ENCODE assay signal across 10 cellular contexts in genomic region chr4:8110071-8110986, GRCh38. TPM values are rescaled to one million over a fixed set of nuclear protein-coding genes. Genes with fewer than 3 reads are reported as not detected.
A peak's percentile ranks its signal among the peaks of the same experiment; 100 is the strongest.
DNase-seq lines count a peak whose midpoint lies in the region; ATAC-seq and TF ChIP-seq lines count a peak whose summit lies in the region.
"Had no signal": no experiment of that assay in that cellular context is flagged by ENCODE, and none has a peak within 500 bp of the region (broad histone marks: within the 10 kb centered on the region; RNA-seq: fewer than 3 reads in every experiment).

No MANE protein-coding gene starts in this region.

- no peaks in the 10 kb centered on the region for H3K9me2 ChIP-seq in PC-9 (ENCODE audit: insufficient read depth)

- peaks cover 3% of the 10 kb centered on the region for H3K27me3 Mint-ChIP-seq in MCF 10A (ENCODE audit: insufficient read depth, unreplicated experiment)
- peaks cover 2% of the 10 kb centered on the region for H3K27me3 Mint-ChIP-seq in glutamatergic neuron (ENCODE audit: unreplicated experiment)
- peaks cover 29% of the 10 kb centered on the region for H3K27me3 Mint-ChIP-seq in stimulated activated memory B cell treated with anti-CD40 and anti-IgM and Interleukin-4, amounts not matched to agents 10 μg/mL and 1 μg/mL and 100 μg/mL, for 72 hours

- H3K4me1 Mint-ChIP-seq in MCF 10A (ENCODE audit: insufficient read depth, unreplicated experiment) (peaks cover 8% of the 10 kb centered on the region), glutamatergic neuron (ENCODE audit: low read depth, unreplicated experiment) (peaks cover 7% of the 10 kb centered on the region)
- H3K4me1 Mint-ChIP-seq in stimulated activated memory B cell treated with anti-CD40 and anti-IgM and Interleukin-4, amounts not matched to agents 10 μg/mL and 1 μg/mL and 100 μg/mL, for 72 hours, result no peaks in the 10 kb centered on the region

- H3K27ac ChIP-seq in breast epithelium (no peak overlapping the region), PC-9 (no peak overlapping the region), sigmoid colon (no peak overlapping the region)
- H3K27ac ChIP-seq: right lobe of liver, suprapubic skin had no signal

- H3K4me1 ChIP-seq in breast epithelium (no peaks in the 10 kb centered on the region), PC-9 (replicated peaks; ENCODE audit: insufficient read depth) (no peaks in the 10 kb centered on the region), sigmoid colon (no peaks in the 10 kb centered on the region)

- H3K27ac Mint-ChIP-seq in MCF 10A (ENCODE audit: low read depth, unreplicated experiment) (no peak overlapping the region), glutamatergic neuron (ENCODE audit: unreplicated experiment) (peak overlapping the region; percentile 59)
- H3K27ac Mint-ChIP-seq in stimulated activated memory B cell treated with anti-CD40 and anti-IgM and Interleukin-4, amounts not matched to agents 10 μg/mL and 1 μg/mL and 100 μg/mL, for 72 hours, result no peak overlapping the region

- TF ChIP-seq POLR2A in breast epithelium (IDR thresholded peaks at IDR 0.05), result no peak
- TF ChIP-seq POLR2A in sigmoid colon (IDR thresholded peaks at IDR 0.05), result no peak

- BruUV-seq in MCF 10A (replicated peaks; lab: Mats Ljungman, UMichigan) (no TSS peak), PC-9 (replicated peaks; lab: Mats Ljungman, UMichigan) (no TSS peak)

- TF ChIP-seq CTCF in MCF 10A (IDR thresholded peaks at IDR 0.05; ENCODE audit: unreplicated experiment) (no peak), breast epithelium (IDR thresholded peaks at IDR 0.05) (no peak), PC-9 (conservative IDR thresholded peaks at IDR 0.05) (no peak), glutamatergic neuron (IDR thresholded peaks at IDR 0.05; ENCODE audit: partially characterized antibody, unreplicated experiment) (peak; percentile 33), sigmoid colon (IDR thresholded peaks at IDR 0.05) (no peak)

- 56 to 82% methylated on average over 29 of the region's 29 CpGs for whole genome bisulfite sequencing in sigmoid colon, 2 donors

- ATAC-seq in stimulated activated memory B cell treated with anti-CD40 and anti-IgM and Interleukin-4, amounts not matched to agents 10 μg/mL and 1 μg/mL and 100 μg/mL, for 72 hours, result peak; percentile 32
- ATAC-seq in GM21529 (IDR thresholded peaks at IDR 0.05; ENCODE audit: unreplicated experiment), result no peak
- ATAC-seq: right lobe of liver had no signal

- H3F3A ChIP-seq in PC-9 (ENCODE audit: insufficient read depth, low read depth), result no peaks in the 10 kb centered on the region

- peaks cover 0 to 7% of the 10 kb centered on the region in 2 donors for H3K9me3 ChIP-seq in breast epithelium
- no peaks in the 10 kb centered on the region for H3K9me3 ChIP-seq in PC-9 (ENCODE audit: insufficient read depth, low read depth)
- H3K9me3 ChIP-seq in sigmoid colon, result no peaks in the 10 kb centered on the region
- H3K9me3 ChIP-seq: right lobe of liver, suprapubic skin had no signal

- no peaks in the 10 kb centered on the region for H4K20me1 ChIP-seq in PC-9 (ENCODE audit: insufficient read depth)

- no peak overlapping the region for H3K4me3 ChIP-seq in breast epithelium
- H3K4me3 ChIP-seq in PC-9, result no peak overlapping the region
- no peak overlapping the region for H3K4me3 ChIP-seq in sigmoid colon
- H3K4me3 ChIP-seq: right lobe of liver, suprapubic skin had no signal

- H3K36me3 Mint-ChIP-seq in MCF 10A (ENCODE audit: insufficient read depth, unreplicated experiment) (no peaks in the 10 kb centered on the region), glutamatergic neuron (ENCODE audit: unreplicated experiment) (no peaks in the 10 kb centered on the region)
- H3K36me3 Mint-ChIP-seq in stimulated activated memory B cell treated with anti-CD40 and anti-IgM and Interleukin-4, amounts not matched to agents 10 μg/mL and 1 μg/mL and 100 μg/mL, for 72 hours, result peaks cover 12% of the 10 kb centered on the region

- DNase-seq in MCF 10A (ENCODE audit: unreplicated experiment) (peak; percentile 34), breast epithelium (ENCODE audit: low spot score in 2 of 2) (no peak), PC-9 (peak; percentile 25 to 69), glutamatergic neuron (peak; percentile 77), sigmoid colon (no peak), cerebellar cortex (ENCODE audit: low spot score) (no peak)

- H3K36me3 ChIP-seq in breast epithelium (no peaks in the 10 kb centered on the region), PC-9 (ENCODE audit: low read depth) (no peaks in the 10 kb centered on the region), sigmoid colon (no peaks in the 10 kb centered on the region)
- H3K36me3 ChIP-seq: right lobe of liver, suprapubic skin had no signal

- no peak overlapping the region for H2AFZ ChIP-seq in PC-9

- TF ChIP-seq EP300 in sigmoid colon (IDR thresholded peaks at IDR 0.05), result no peak

- CTCF ChIA-PET in MCF 10A (lab: Yijun Ruan, JAX), result interaction anchor here (0.5 to 0.6 kb wide), 2 partner anchors 32 to 49 kb away, joined by 3 to 4 read pairs; no protein-coding TSS in a partner anchor
- CTCF ChIA-PET in PC-9 (lab: Charles Lee), result no interaction called here

- no peak overlapping the region for H3K4me3 Mint-ChIP-seq in MCF 10A (ENCODE audit: unreplicated experiment)
- H3K4me3 Mint-ChIP-seq in glutamatergic neuron (ENCODE audit: unreplicated experiment), result no peak overlapping the region
- no peak overlapping the region for H3K4me3 Mint-ChIP-seq in stimulated activated memory B cell treated with anti-CD40 and anti-IgM and Interleukin-4, amounts not matched to agents 10 μg/mL and 1 μg/mL and 100 μg/mL, for 72 hours

- H3K9me3 Mint-ChIP-seq in MCF 10A (ENCODE audit: unreplicated experiment), result no peaks in the 10 kb centered on the region
- peaks cover 9% of the 10 kb centered on the region for H3K9me3 Mint-ChIP-seq in glutamatergic neuron (ENCODE audit: unreplicated experiment)
- H3K9me3 Mint-ChIP-seq in stimulated activated memory B cell treated with anti-CD40 and anti-IgM and Interleukin-4, amounts not matched to agents 10 μg/mL and 1 μg/mL and 100 μg/mL, for 72 hours, result no peaks in the 10 kb centered on the region

- H3K27me3 ChIP-seq in breast epithelium (no peaks in the 10 kb centered on the region), PC-9 (ENCODE audit: insufficient read depth, low read depth) (peaks cover 7% of the 10 kb centered on the region; the same call in 1 of the 2 replicates), sigmoid colon (no peaks in the 10 kb centered on the region)
- H3K27me3 ChIP-seq: right lobe of liver had no signal

- H3K79me2 ChIP-seq in PC-9 (ENCODE audit: low read depth), result no peaks in the 10 kb centered on the region

- no peak overlapping the region for H3K4me2 ChIP-seq in PC-9

- intact Hi-C loops in MCF 10A (cut with micrococcal nuclease) (no loop called here), breast epithelium (cut with DNase I; ENCODE audit: low total_unique reads) (no loop called here), PC-9 (cut with micrococcal nuclease; ENCODE audit: unreplicated experiment) (no loop called here), sigmoid colon (cut with DNase I) (no loop called here)

- POLR2A ChIA-PET in MCF 10A (lab: Yijun Ruan, JAX), result no interaction called here
- POLR2A ChIA-PET in PC-9 (lab: Charles Lee; ENCODE audit: unreplicated experiment), result interaction anchor here (0.6 kb wide), 1 partner anchor 753 kb away, joined by 3 read pairs; no protein-coding TSS in a partner anchor

RNA-seq across cellular contexts. Expression of gene ABLIM2, which starts 48.3 kb away (rescaled TPM):
- total RNA-seq in MCF 10A (2022) (5.3 and 5.4 TPM in 2 replicates), breast epithelium (10 to 100 TPM in 1 of 3 donors, 1 to 10 TPM in 2; 4.8 to 11.5 (median 8.2) TPM), PC-9 (2021) (1.6 and 6.2 TPM in 2 replicates), glutamatergic neuron (ENCODE audit: unreplicated experiment) (7.5 TPM), sigmoid colon (1 to 10 TPM; 3.1 to 8.9 (median 5.6) TPM)
- polyA plus RNA-seq in sigmoid colon, result 10 to 100 TPM in 2 of 3 donors, 1 to 10 TPM in 1; 7.4 to 15.0 (median 11.3) TPM

Comparison
In these comparisons a context has a peak if more than half of its experiments do, and no peak if none do; other contexts are left out.
1. DNase-seq: peak in MCF 10A (single experiment), PC-9 (2 of 2) and glutamatergic neuron (single experiment); none in breast epithelium (0 of 2), sigmoid colon (single experiment) and cerebellar cortex (single experiment).